10 cellular contexts compared by ENCODE assay signal in the genomic region with DNA sequence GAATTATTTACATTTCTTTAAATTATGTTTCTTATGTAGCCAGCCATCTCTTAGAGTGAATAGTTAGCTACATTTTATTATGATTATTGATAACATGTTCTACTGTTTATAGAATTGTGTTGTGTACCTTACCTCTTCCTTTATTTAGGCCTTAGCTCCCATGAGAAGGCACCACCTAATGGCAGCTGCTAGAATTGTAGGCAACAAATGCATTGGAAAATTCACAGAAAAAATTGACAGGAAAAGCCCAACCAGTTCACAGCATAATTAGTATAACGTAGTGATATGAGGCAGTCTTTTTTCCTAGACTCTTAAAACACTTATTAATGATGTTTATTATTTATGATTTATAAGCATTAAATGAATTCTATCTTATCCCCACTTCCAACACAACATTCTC.
DNase-seq lines count a peak whose midpoint lies in the region; ATAC-seq, FAIRE-seq and TF ChIP-seq lines count a peak whose summit lies in the region.
"Had no signal": no experiment of that assay in that cellular context is flagged by ENCODE, and none has a peak within 500 bp of the region (broad histone marks: within the 10 kb centered on the region; RNA-seq: fewer than 3 reads in every experiment).

No MANE protein-coding gene starts in this region.

- TF ChIP-seq POLR2A in GM12878 (IDR thresholded peaks at IDR 0.05; ENCODE audit: low read depth, low read length) = no peak

- POLR2A ChIA-PET in GM12878 (lab: Charles Lee) = no interaction called here

- H3K36me3 ChIP-seq in GM12878 (ENCODE audit: control insufficient read depth in 2 of 2, insufficient read depth in 2 of 2, low read length in 1 of 2) = no peaks in the 10 kb centered on the region

- ATAC-seq in GM12878 (peak; percentile 41; the same call in 2 of the 3 replicates), HG03159 (IDR thresholded peaks at IDR 0.05; ENCODE audit: unreplicated experiment) (no peak)

- no peak overlapping the region for H3K27ac ChIP-seq in GM12878 (ENCODE audit: control insufficient read depth, insufficient read depth)

- DNase-seq in NCI-H1105 treated with DMSO at 0.1 percent for 48 hours (lab: John Stamatoyannopoulos, UW) (peak; percentile 2), NCI-H1105 (lab: John Stamatoyannopoulos, UW) (no peak), Kasumi-1 (lab: John Stamatoyannopoulos, UW) (peak; percentile 53 to 67), GM12878 (ENCODE audit: low read depth, low spot score) (no peak), nephron progenitor cell (no peak), cerebellar nuclear complex (lab: John Stamatoyannopoulos, UW) (no peak), mesothelial cell of epicardium (ENCODE audit: low spot score in 2 of 2, unreplicated experiment in 2 of 2) (no peak)
- DNase-seq: stimulated activated CD4-positive, alpha-beta T cell treated with anti-CD3 and anti-CD28 coated beads, Interleukin-12 subunit alpha, Interleukin-12 subunit beta, amount 100 ng/mL, for 4 hours had no signal

- no peaks in the 10 kb centered on the region for H4K20me1 ChIP-seq in GM12878 (ENCODE audit: control insufficient read depth, insufficient read depth)

- intact Hi-C loops in GM12878 (cut with micrococcal nuclease; ENCODE audit: unreplicated experiment) = no loop called here

- H2AFZ ChIP-seq in GM12878 (ENCODE audit: control insufficient read depth, low read depth, low read length) = no peak overlapping the region

- H3K36me3 Mint-ChIP-seq in nephron progenitor cell (ENCODE audit: low read depth) = peaks cover 15% of the 10 kb centered on the region
- H3K36me3 Mint-ChIP-seq in mesothelial cell of epicardium = peaks cover 9% of the 10 kb centered on the region

- H3K4me1 Mint-ChIP-seq in nephron progenitor cell = peaks cover 11% of the 10 kb centered on the region
- H3K4me1 Mint-ChIP-seq in mesothelial cell of epicardium = peaks cover 12% of the 10 kb centered on the region

- RAD21 ChIA-PET in GM12878 (lab: Charles Lee; ENCODE audit: unreplicated experiment) = interaction anchor here (1.0 to 1.9 kb wide), 2 partner anchors 142 to 186 kb away, joined by 4 to 8 read pairs; no protein-coding TSS in a partner anchor

- no peak overlapping the region for H3K4me3 Mint-ChIP-seq in nephron progenitor cell
- no peak overlapping the region for H3K4me3 Mint-ChIP-seq in mesothelial cell of epicardium
- H3K4me3 Mint-ChIP-seq: activated T-helper 1 cell treated with anti-CD3 and anti-CD28 coated beads, Interleukin-12 subunit alpha, Interleukin-12 subunit beta, Interleukin-2, Interleukin-4 antibody, amounts not matched to agents 30 ng/mL and 10 ng/mL and 1 ng/mL, durations not matched to agents 14 hours and 24 hours and 36 hours had no signal

- peak; percentile 32 to 50 (median 33); a peak in 4 of 6 replicates for TF ChIP-seq CTCF in GM12878 (IDR thresholded peaks at IDR 0.05 in 2 of 3, conservative IDR thresholded peaks at IDR 0.05 in 1 of 3; ENCODE audit: control insufficient read depth in 2 of 3, extremely low read depth in 1 of 3, insufficient read depth in 1 of 3, low read depth in 3 of 3, low read length in 3 of 3)
- peak; percentile 45 for TF ChIP-seq CTCF in nephron progenitor cell (IDR thresholded peaks at IDR 0.05)
- TF ChIP-seq CTCF in mesothelial cell of epicardium (IDR thresholded peaks at IDR 0.05; ENCODE audit: unreplicated experiment) = no peak

- H3K79me2 ChIP-seq in GM12878 (ENCODE audit: control insufficient read depth, insufficient read depth, low read length) = no peaks in the 10 kb centered on the region

- H3K27me3 ChIP-seq in GM12878 (replicated peaks in 1 of 2; ENCODE audit: control insufficient read depth in 2 of 2, insufficient read depth in 2 of 2, low read length in 1 of 2) = no peaks in the 10 kb centered on the region

- in situ Hi-C loops in GM12878 (cut with MboI) = no loop called here

- WGBS in GM12878 (ENCODE audit: insufficient coverage, insufficient replicate concordance, low lambda C conversion rate, missing lambda C conversion rate) = 0% methylated on average over 1 of the region's 1 CpG

- no peak for TF ChIP-seq EP300 in GM12878 (IDR thresholded peaks at IDR 0.05; ENCODE audit: borderline replicate concordance in 1 of 2, control insufficient read depth in 1 of 2, low read depth in 2 of 2, low read length in 2 of 2)

- no peaks in the 10 kb centered on the region for H3K4me1 ChIP-seq in GM12878 (ENCODE audit: control insufficient read depth, insufficient read depth, low read length)

- SMC1A ChIA-PET in GM12878 (lab: Charles Lee; ENCODE audit: uncharacterized antibody, unreplicated experiment) = interaction anchor here (0.8 to 1.2 kb wide), 2 partner anchors 11 to 142 kb away, joined by 3 read pairs; no protein-coding TSS in a partner anchor

- H3K4me3 ChIP-seq in GM12878 = no peak overlapping the region

- peak; percentile 23; the same call in 1 of the 2 replicates for TF ChIP-seq RAD21 in GM12878 (IDR thresholded peaks at IDR 0.05; ENCODE audit: insufficient read depth, low read depth, low read length)

- H3K4me2 ChIP-seq in GM12878 (ENCODE audit: control insufficient read depth, insufficient read depth) = no peak overlapping the region

- H3K9me3 Mint-ChIP-seq in nephron progenitor cell = peaks cover 5% of the 10 kb centered on the region
- peaks cover 20% of the 10 kb centered on the region for H3K9me3 Mint-ChIP-seq in mesothelial cell of epicardium
- H3K9me3 Mint-ChIP-seq: activated T-helper 1 cell treated with anti-CD3 and anti-CD28 coated beads, Interleukin-12 subunit alpha, Interleukin-12 subunit beta, Interleukin-2, Interleukin-4 antibody, amounts not matched to agents 30 ng/mL and 10 ng/mL and 1 ng/mL, durations not matched to agents 14 hours and 24 hours and 36 hours had no signal

- CTCF ChIA-PET in GM12878 (lab: Yijun Ruan, JAX) = interaction anchor here (1.0 to 2.0 kb wide), 11 partner anchors 10 to 219 kb away, joined by 3 to 14 read pairs (median 4); no protein-coding TSS in a partner anchor

- peaks cover 2% of the 10 kb centered on the region; the same call in 1 of the 3 replicates for H3K9me3 ChIP-seq in GM12878 (replicated peaks; ENCODE audit: control insufficient read depth, insufficient read depth, low read length)

- no peak for FAIRE-seq in GM12878 (lab: Jason Lieb, UNC)

- H3K27ac Mint-ChIP-seq in nephron progenitor cell (no peak overlapping the region), mesothelial cell of epicardium (no peak overlapping the region)
- H3K27ac Mint-ChIP-seq: activated T-helper 1 cell treated with anti-CD3 and anti-CD28 coated beads, Interleukin-12 subunit alpha, Interleukin-12 subunit beta, Interleukin-2, Interleukin-4 antibody, amounts not matched to agents 30 ng/mL and 10 ng/mL and 1 ng/mL, durations not matched to agents 14 hours and 24 hours and 36 hours had no signal

- BruUV-seq in GM12878 (replicated peaks; lab: Mats Ljungman, UMichigan) = no TSS peak

- H3K9ac ChIP-seq in GM12878 (ENCODE audit: control insufficient read depth, insufficient read depth, low read length) = no peak overlapping the region

- H3K27me3 Mint-ChIP-seq in nephron progenitor cell (ENCODE audit: low read depth, poor library complexity) = no peaks in the 10 kb centered on the region
- no peaks in the 10 kb centered on the region for H3K27me3 Mint-ChIP-seq in mesothelial cell of epicardium (ENCODE audit: low read depth)

TF ChIP-seq in GM12878, 131 proteins besides CTCF, POLR2A, EP300 and RAD21 (continues in another document):
- TF ChIP-seq FOXM1 (IDR thresholded peaks at IDR 0.05; ENCODE audit: low read depth, low read length) (no peak), CBX3 (IDR thresholded peaks at IDR 0.05; ENCODE audit: borderline replicate concordance, low read depth) (no peak), NFIC (IDR thresholded peaks at IDR 0.05; ENCODE audit: low read depth, low read length) (no peak), SREBF2 (IDR thresholded peaks at IDR 0.05; ENCODE audit: low read length) (no peak)
- TF ChIP-seq, protein P1, sequence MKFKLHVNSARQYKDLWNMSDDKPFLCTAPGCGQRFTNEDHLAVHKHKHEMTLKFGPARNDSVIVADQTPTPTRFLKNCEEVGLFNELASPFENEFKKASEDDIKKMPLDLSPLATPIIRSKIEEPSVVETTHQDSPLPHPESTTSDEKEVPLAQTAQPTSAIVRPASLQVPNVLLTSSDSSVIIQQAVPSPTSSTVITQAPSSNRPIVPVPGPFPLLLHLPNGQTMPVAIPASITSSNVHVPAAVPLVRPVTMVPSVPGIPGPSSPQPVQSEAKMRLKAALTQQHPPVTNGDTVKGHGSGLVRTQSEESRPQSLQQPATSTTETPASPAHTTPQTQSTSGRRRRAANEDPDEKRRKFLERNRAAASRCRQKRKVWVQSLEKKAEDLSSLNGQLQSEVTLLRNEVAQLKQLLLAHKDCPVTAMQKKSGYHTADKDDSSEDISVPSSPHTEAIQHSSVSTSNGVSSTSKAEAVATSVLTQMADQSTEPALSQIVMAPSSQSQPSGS (IDR thresholded peaks at IDR 0.05; ENCODE audit: low read length) = no peak
- TF ChIP-seq, protein P2, sequence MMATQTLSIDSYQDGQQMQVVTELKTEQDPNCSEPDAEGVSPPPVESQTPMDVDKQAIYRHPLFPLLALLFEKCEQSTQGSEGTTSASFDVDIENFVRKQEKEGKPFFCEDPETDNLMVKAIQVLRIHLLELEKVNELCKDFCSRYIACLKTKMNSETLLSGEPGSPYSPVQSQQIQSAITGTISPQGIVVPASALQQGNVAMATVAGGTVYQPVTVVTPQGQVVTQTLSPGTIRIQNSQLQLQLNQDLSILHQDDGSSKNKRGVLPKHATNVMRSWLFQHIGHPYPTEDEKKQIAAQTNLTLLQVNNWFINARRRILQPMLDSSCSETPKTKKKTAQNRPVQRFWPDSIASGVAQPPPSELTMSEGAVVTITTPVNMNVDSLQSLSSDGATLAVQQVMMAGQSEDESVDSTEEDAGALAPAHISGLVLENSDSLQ (IDR thresholded peaks at IDR 0.05) = no peak

Comparison
In these comparisons a context has a peak if more than half of its experiments do, and no peak if none do; other contexts are left out.
1. DNase-seq: peak in NCI-H1105 treated with DMSO at 0.1 percent for 48 hours (single experiment) and Kasumi-1 (2 of 2); none in NCI-H1105 (single experiment), GM12878 (single experiment), nephron progenitor cell (single experiment), cerebellar nuclear complex (0 of 2) and mesothelial cell of epicardium (0 of 2).